ENCODE assay signal across 25 cellular contexts in the genomic region with DNA sequence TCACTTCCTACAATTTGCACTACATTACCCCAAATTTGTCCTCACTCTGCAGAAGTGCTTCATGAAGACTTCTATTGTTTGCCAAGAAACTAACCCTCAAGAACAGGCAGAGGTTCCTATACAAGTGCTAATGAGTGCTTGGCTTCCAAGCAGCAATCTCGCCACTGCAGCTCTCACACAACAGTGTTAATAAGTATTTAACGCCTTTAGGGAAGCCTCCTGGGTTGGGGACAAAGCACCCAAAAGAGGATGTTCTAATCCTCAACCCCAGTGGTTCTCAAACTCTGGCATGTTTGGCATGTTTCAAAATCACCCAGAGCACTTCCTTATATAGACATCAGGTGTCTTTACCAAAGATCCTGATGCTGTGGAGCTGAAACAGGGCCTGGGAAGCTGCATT.
A peak's percentile ranks its signal among the peaks of the same experiment; 100 is the strongest.
DNase-seq lines count a peak whose midpoint lies in the region; ATAC-seq and TF ChIP-seq lines count a peak whose summit lies in the region.
"Had no signal": no experiment of that assay in that cellular context is flagged by ENCODE, and none has a peak within 500 bp of the region (broad histone marks: within the 10 kb centered on the region; RNA-seq: fewer than 3 reads in every experiment).

No MANE protein-coding gene starts in this region.

- H3K9ac ChIP-seq in H9 (ENCODE audit: extremely low read depth, insufficient read length, low read length), result no peak overlapping the region
- no peak overlapping the region for H3K9ac ChIP-seq in neural progenitor cell
- H3K9ac ChIP-seq: BLaER1 treated with 17β-estradiol and CSF1 and Interleukin-3, amounts not matched to agents 10 nM and 100 nM had no signal

- no peaks in the 10 kb centered on the region for H3K9me3 ChIP-seq in H9 (ENCODE audit: control insufficient read depth, low read depth, low read length)
- H3K9me3 ChIP-seq in iPS DF 6.9 (ENCODE audit: control insufficient read depth, insufficient read depth, low read length), result no peaks in the 10 kb centered on the region
- H3K9me3 ChIP-seq in neural progenitor cell (ENCODE audit: low read depth), result no peaks in the 10 kb centered on the region
- H3K9me3 ChIP-seq: BLaER1 treated with 17β-estradiol and CSF1 and Interleukin-3, amounts not matched to agents 10 nM and 100 nM; SJSA1 had no signal

- DNase-seq in H9 (peak; percentile 81), WTC11 (ENCODE audit: low spot score) (peak; percentile 47), iPS DF 6.9 (ENCODE audit: low read depth, low spot score) (peak; percentile 84), neural progenitor cell (ENCODE audit: low spot score) (peak; percentile 80), NCI-H446 (lab: John Stamatoyannopoulos, UW) (no peak)
- DNase-seq in stimulated activated CD4-positive, alpha-beta T cell treated with anti-CD3 and anti-CD28 coated beads, Interleukin-2, amount 100 ng/mL, for 24 hours, result no peak
- DNase-seq: AML-193; CD4-positive, alpha-beta T cell; GOT3; NCI-H1048; NCI-H1417 treated with DMSO at 0.1 percent for 48 hours; NCI-H1694 treated with DMSO at 0.1 percent for 48 hours; NCI-H2081; NCI-H2171 treated with DMSO at 0.1 percent for 48 hours; NCI-H345; NCI-H524; NCI-H748 treated with DMSO at 0.1 percent for 48 hours; PC-9; Right ventricle myocardium superior; RPMI8226 had no signal

- POLR2A ChIA-PET in WTC11 (lab: Charles Lee), result no interaction called here

- H2AFZ ChIP-seq in H9 (ENCODE audit: low read length), result no peak overlapping the region
- H2AFZ ChIP-seq in neural progenitor cell (replicated peaks), result no peak overlapping the region
- H2AFZ ChIP-seq: PC-9 had no signal

- no peaks in the 10 kb centered on the region for H3K79me2 ChIP-seq in H9 (ENCODE audit: insufficient read depth, low read length)
- no peaks in the 10 kb centered on the region for H3K79me2 ChIP-seq in neural progenitor cell (ENCODE audit: low read depth)

- H3K18ac ChIP-seq in H9 (ENCODE audit: insufficient read length, low read depth, low read length), result no peak overlapping the region

- H3K4me3 Mint-ChIP-seq in H9 (no peak overlapping the region), WTC11 (no peak overlapping the region), neural progenitor cell (no peak overlapping the region)
- H3K4me3 Mint-ChIP-seq: CD4-positive, alpha-beta T cell had no signal

- no peak overlapping the region for H3K4me3 ChIP-seq in iPS DF 6.9 (ENCODE audit: low read length)
- no peak overlapping the region for H3K4me3 ChIP-seq in neural progenitor cell
- H3K4me3 ChIP-seq: BLaER1 treated with 17β-estradiol and CSF1 and Interleukin-3, amounts not matched to agents 10 nM and 100 nM; GM12878; PC-9; SJSA1 had no signal

- no peak overlapping the region for H4K8ac ChIP-seq in H9 (replicated peaks; ENCODE audit: insufficient read length, low read depth, low read length)

- H3K27me3 Mint-ChIP-seq in H9 (ENCODE audit: low read depth) (0 out of 2 replicates have a peak, but pooled peaks cover 1% of the 10 kb centered on the region), WTC11 (ENCODE audit: low read depth) (no peaks in the 10 kb centered on the region; the same call in none of the 2 replicates), neural progenitor cell (ENCODE audit: insufficient read depth, low read depth) (no peaks in the 10 kb centered on the region)

- H3K36me3 ChIP-seq in iPS DF 6.9 (ENCODE audit: control insufficient read depth, insufficient read depth, low read length), result no peaks in the 10 kb centered on the region
- H3K36me3 ChIP-seq in neural progenitor cell, result no peaks in the 10 kb centered on the region
- H3K36me3 ChIP-seq: BLaER1 treated with 17β-estradiol and CSF1 and Interleukin-3, amounts not matched to agents 10 nM and 100 nM; SJSA1 had no signal

- H3F3A ChIP-seq in neural progenitor cell (ENCODE audit: low read depth), result peaks cover 20% of the 10 kb centered on the region

- H3K36me3 Mint-ChIP-seq in H9 (ENCODE audit: insufficient read depth in 1 of 3, low read depth in 3 of 3) (no peaks in the 10 kb centered on the region), WTC11 (no peaks in the 10 kb centered on the region), neural progenitor cell (peaks cover 2% of the 10 kb centered on the region)

- no peak overlapping the region for H3K14ac ChIP-seq in H9 (ENCODE audit: insufficient read depth, low read length)

- H3K23ac ChIP-seq in H9 (ENCODE audit: insufficient read length, low read depth, low read length), result no peak overlapping the region

- no peak overlapping the region for H3T11ph ChIP-seq in H9 (ENCODE audit: low read length)

- peak; percentile 99 for ATAC-seq in WTC11
- ATAC-seq in SK-N-SH treated with all-trans-retinoic acid at 6 μM for 48 hours, result no peak
- ATAC-seq: GM12878, HCT116 had no signal

- H3K4me2 ChIP-seq in H9 (ENCODE audit: insufficient read depth, insufficient read length, low read length), result no peak overlapping the region
- peak overlapping the region; percentile 28 for H3K4me2 ChIP-seq in neural progenitor cell
- H3K4me2 ChIP-seq: BLaER1 treated with 17β-estradiol and CSF1 and Interleukin-3, amounts not matched to agents 10 nM and 100 nM; PC-9 had no signal

- peak overlapping the region; percentile 65 for H3K27ac ChIP-seq in H9 (ENCODE audit: insufficient read length, low read depth, low read length)
- H3K27ac ChIP-seq in iPS DF 6.9 (ENCODE audit: low read length), result no peak overlapping the region
- peak overlapping the region; percentile 73 for H3K27ac ChIP-seq in neural progenitor cell
- H3K27ac ChIP-seq: BLaER1 treated with 17β-estradiol and CSF1 and Interleukin-3, amounts not matched to agents 10 nM and 100 nM; PC-9; SJSA1 had no signal

- H2AK5ac ChIP-seq in H9 (ENCODE audit: insufficient read length, low read length), result no peak overlapping the region

- H4K20me1 ChIP-seq in H9 (ENCODE audit: control insufficient read depth, insufficient read depth, insufficient read length), result no peaks in the 10 kb centered on the region
- H4K20me1 ChIP-seq in neural progenitor cell (ENCODE audit: low read depth), result no peaks in the 10 kb centered on the region
- H4K20me1 ChIP-seq: BLaER1 treated with 17β-estradiol and CSF1 and Interleukin-3, amounts not matched to agents 10 nM and 100 nM had no signal

- H3K9me3 Mint-ChIP-seq in H9 (no peaks in the 10 kb centered on the region), WTC11 (no peaks in the 10 kb centered on the region), neural progenitor cell (no peaks in the 10 kb centered on the region)

- no peaks in the 10 kb centered on the region for H3K23me2 ChIP-seq in H9 (ENCODE audit: insufficient read length, low read depth, low read length, poor library complexity, severe bottlenecking)

- no peak overlapping the region for H2BK12ac ChIP-seq in H9 (ENCODE audit: insufficient read length, low read depth, low read length)

- H2BK5ac ChIP-seq in H9 (ENCODE audit: insufficient read length, low read length), result no peak overlapping the region

- CTCF ChIA-PET in WTC11 (lab: Charles Lee), result interaction anchor here (0.9 to 1.9 kb wide), 6 partner anchors 14 to 58 kb away, joined by 3 to 10 read pairs (median 6); no protein-coding TSS in a partner anchor

- H3K27me3 ChIP-seq in H9 (ENCODE audit: insufficient read depth, low read length) (no peaks in the 10 kb centered on the region), iPS DF 6.9 (ENCODE audit: control insufficient read depth, insufficient read depth, low read length) (no peaks in the 10 kb centered on the region), neural progenitor cell (no peaks in the 10 kb centered on the region)
- H3K27me3 ChIP-seq: BLaER1 treated with 17β-estradiol and CSF1 and Interleukin-3, amounts not matched to agents 10 nM and 100 nM; SJSA1 had no signal

- no peak overlapping the region for H2BK15ac ChIP-seq in H9 (ENCODE audit: low read depth, low read length)

- no peaks in the 10 kb centered on the region for H3K79me1 ChIP-seq in H9 (ENCODE audit: insufficient read depth, low read depth, low read length, poor library complexity, severe bottlenecking)

- no peak overlapping the region for H3K4ac ChIP-seq in H9 (ENCODE audit: low read depth, low read length)

- no peak overlapping the region for H4K5ac ChIP-seq in H9 (ENCODE audit: insufficient read length, low read depth, low read length)

- H3K56ac ChIP-seq in H9 (ENCODE audit: insufficient read length, low read depth, low read length), result no peak overlapping the region

- TF ChIP-seq CTCF in H9 (conservative IDR thresholded peaks at IDR 0.05), result no peak
- no peak for TF ChIP-seq CTCF in WTC11 (IDR thresholded peaks at IDR 0.05)
- no peak for TF ChIP-seq CTCF in neural progenitor cell (IDR thresholded peaks at IDR 0.05)

- H2BK120ac ChIP-seq in H9 (ENCODE audit: low read depth, low read length, poor library complexity, severe bottlenecking), result no peak overlapping the region

- H3K4me1 Mint-ChIP-seq in H9 (peaks cover 23 to 26% of the 10 kb centered on the region in 2 experiments), WTC11 (peaks cover 46% of the 10 kb centered on the region), neural progenitor cell (peaks cover 19% of the 10 kb centered on the region)

- H3K27ac Mint-ChIP-seq in H9 (peak overlapping the region in 2 of 3 experiments; percentile 23 to 98; a peak in 4 of 7 replicates), WTC11 (peak overlapping the region; percentile 55), neural progenitor cell (no peak overlapping the region)
- H3K27ac Mint-ChIP-seq: CD4-positive, alpha-beta T cell had no signal

- no peak overlapping the region for H4K91ac ChIP-seq in H9 (ENCODE audit: insufficient read length, low read depth, low read length)

- no peaks in the 10 kb centered on the region for H3K4me1 ChIP-seq in H9 (ENCODE audit: insufficient read depth, low read length)
- no peaks in the 10 kb centered on the region for H3K4me1 ChIP-seq in iPS DF 6.9 (ENCODE audit: control insufficient read depth, insufficient read depth, low read length)
- peaks cover 38% of the 10 kb centered on the region for H3K4me1 ChIP-seq in neural progenitor cell
- H3K4me1 ChIP-seq: BLaER1 treated with 17β-estradiol and CSF1 and Interleukin-3, amounts not matched to agents 10 nM and 100 nM; SJSA1 had no signal

- H2BK20ac ChIP-seq in H9 (ENCODE audit: low read depth, low read length, poor library complexity, severe bottlenecking), result no peak overlapping the region

- no CpG with 5 or more reads among the region's 2 CpGs for WGBS in H9 (ENCODE audit: extremely low coverage, insufficient read length, low lambda C conversion rate)
- no CpG with 5 or more reads among the region's 2 CpGs for WGBS in iPS DF 6.9 (ENCODE audit: insufficient coverage, insufficient read length)

TF ChIP-seq in WTC11, 78 proteins besides CTCF, POLR2A, EP300 and RAD21 (continues in another document):
- TF ChIP-seq FOXK1 (CRISPR knock-in tag; IDR thresholded peaks at IDR 0.05) (0 out of 2 replicates have a peak, but pooled peaks have one; percentile 36), ZNF423 (CRISPR knock-in tag; IDR thresholded peaks at IDR 0.05) (peak; percentile 64; the same call in 1 of the 2 replicates), ZBTB21 (CRISPR knock-in tag; IDR thresholded peaks at IDR 0.05; ENCODE audit: borderline replicate concordance) (0 out of 2 replicates have a peak, but pooled peaks have one; percentile 31)

TF ChIP-seq in SK-N-SH treated with all-trans-retinoic acid at 6 μM for 48 hours, 23 proteins besides CTCF, POLR2A, EP300 and RAD21 (continues in another document):
- no peak for TF ChIP-seq RARB (CRISPR knock-in tag; IDR thresholded peaks at IDR 0.05)

Comparison
In these comparisons a context has a peak if more than half of its experiments do, and no peak if none do; other contexts are left out.
1. DNase-seq: peak in H9 (single experiment), WTC11 (single experiment), iPS DF 6.9 (single experiment) and neural progenitor cell (single experiment); none in stimulated activated CD4-positive, alpha-beta T cell treated with anti-CD3 and anti-CD28 coated beads, Interleukin-2, amount 100 ng/mL, for 24 hours (0 of 2) and NCI-H446 (0 of 2).